ENCODE assay signal across 8 cellular contexts in the genomic region with DNA sequence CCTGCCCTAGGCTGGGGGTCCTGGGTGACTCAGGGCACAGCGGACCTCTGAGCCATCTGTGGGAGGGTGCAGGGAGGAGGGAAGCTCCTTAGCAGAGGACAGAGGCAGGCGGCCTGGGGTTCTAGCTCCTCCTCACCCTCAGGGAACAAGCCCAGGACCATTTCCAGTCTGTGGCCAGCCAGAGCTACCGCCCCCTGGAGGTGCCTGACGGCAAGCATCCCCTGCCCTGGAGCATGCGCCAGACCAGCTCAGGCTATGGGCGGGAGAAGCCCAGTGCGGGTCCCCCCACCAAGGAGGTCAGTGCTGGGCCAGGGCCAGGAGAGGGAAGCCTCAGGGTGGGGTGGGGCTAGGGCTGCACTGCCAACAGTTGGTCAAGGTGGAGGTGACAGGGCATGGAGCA. TPM values are rescaled to one million over a fixed set of nuclear protein-coding genes. Genes with fewer than 3 reads are reported as not detected.
DNase-seq lines count a peak whose midpoint lies in the region; ATAC-seq and TF ChIP-seq lines count a peak whose summit lies in the region.

No MANE protein-coding gene starts in this region.

- peak; percentile 55 for DNase-seq in DMS53 (lab: John Stamatoyannopoulos, UW)
- no peak for DNase-seq in DMS53 treated with DMSO at 0.1 percent for 48 hours (lab: John Stamatoyannopoulos, UW; ENCODE audit: unreplicated experiment)
- DNase-seq in T-helper 17 cell: no peak
- no peak for DNase-seq in fibroblast of villous mesenchyme (ENCODE audit: low read depth)
- peak; percentile 14 to 29 for DNase-seq in stimulated activated CD8-positive, alpha-beta memory T cell treated with anti-CD3 and anti-CD28 coated beads, Interleukin-2, amount 100 ng/mL, for 48 hours (ENCODE audit: low read depth in 2 of 2)
- no peak for DNase-seq in esophagus muscularis mucosa (ENCODE audit: extremely low spot score)
- DNase-seq in NCI-H526 treated with DMSO at 0.1 percent for 48 hours (lab: John Stamatoyannopoulos, UW): no peak
- DNase-seq in suprapubic skin (ENCODE audit: low spot score in 2 of 2): no peak

- peak; percentile 20 for ATAC-seq in T-helper 17 cell

- H3K4me1 Mint-ChIP-seq in T-helper 17 cell: peaks cover 10% of the 10 kb centered on the region

- TF ChIP-seq POLR2A in esophagus muscularis mucosa (IDR thresholded peaks at IDR 0.05; ENCODE audit: low read depth): no peak
- TF ChIP-seq POLR2A in suprapubic skin (IDR thresholded peaks at IDR 0.05): no peak

- H3K4me3 ChIP-seq in fibroblast of villous mesenchyme (ENCODE audit: low read depth, low read length): no peak overlapping the region
- no peak overlapping the region for H3K4me3 ChIP-seq in esophagus muscularis mucosa
- no peak overlapping the region for H3K4me3 ChIP-seq in suprapubic skin

- TF ChIP-seq EP300 in esophagus muscularis mucosa (IDR thresholded peaks at IDR 0.05): no peak
- TF ChIP-seq EP300 in suprapubic skin (IDR thresholded peaks at IDR 0.05): no peak

- H3K36me3 ChIP-seq in esophagus muscularis mucosa (peaks cover 0 to 11% (median 0%) of the 10 kb centered on the region in 4 donors), suprapubic skin (no peaks in the 10 kb centered on the region)

- no peak overlapping the region for H3K4me3 Mint-ChIP-seq in T-helper 17 cell

- H3K9me3 ChIP-seq in T-helper 17 cell (ENCODE audit: control insufficient read depth, low read length, poor library complexity, severe bottlenecking) (no peaks in the 10 kb centered on the region), esophagus muscularis mucosa (no peaks in the 10 kb centered on the region), suprapubic skin (no peaks in the 10 kb centered on the region)

- H3K27me3 ChIP-seq in esophagus muscularis mucosa: peaks cover 0 to 23% (median 2%) of the 10 kb centered on the region in 4 donors
- H3K27me3 ChIP-seq in suprapubic skin: no peaks in the 10 kb centered on the region

- H3K27ac Mint-ChIP-seq in T-helper 17 cell: no peak overlapping the region

- intact Hi-C loops in esophagus muscularis mucosa (cut with DNase I): no loop called here

- peaks cover 19% of the 10 kb centered on the region for H3K27me3 Mint-ChIP-seq in T-helper 17 cell

- H3K4me1 ChIP-seq in esophagus muscularis mucosa: peaks cover 12 to 19% (median 19%) of the 10 kb centered on the region in 4 donors
- H3K4me1 ChIP-seq in suprapubic skin: peaks cover 4% of the 10 kb centered on the region

- H3K36me3 Mint-ChIP-seq in T-helper 17 cell (ENCODE audit: low read depth): peaks cover 2% of the 10 kb centered on the region

- 80% methylated on average over 1 of the region's 7 CpGs for WGBS in esophagus muscularis mucosa
- WGBS in suprapubic skin: 30% methylated on average over 5 of the region's 7 CpGs

- H3K27ac ChIP-seq in esophagus muscularis mucosa (replicated peaks in 1 of 4) (no peak overlapping the region), suprapubic skin (no peak overlapping the region)

- peak; percentile 63 for TF ChIP-seq CTCF in fibroblast of villous mesenchyme (IDR thresholded peaks at IDR 0.05; ENCODE audit: insufficient read depth, low read depth, low read length)
- peak in 1 of 3 experiments; percentile 44 for TF ChIP-seq CTCF in esophagus muscularis mucosa (IDR thresholded peaks at IDR 0.05)
- peak in 1 of 2 donors; percentile 40 for TF ChIP-seq CTCF in suprapubic skin (IDR thresholded peaks at IDR 0.05)

RNA-seq across cellular contexts. Expression of gene LRRC10B, which starts 26.0 kb away (rescaled TPM):
- not detected for total RNA-seq in T-helper 17 cell
- not detected in 2 replicates for total RNA-seq in fibroblast of villous mesenchyme
- 1 to 10 TPM in 3 of 4 donors, not detected in 1; 1.3 to 2.2 (median 2.0) TPM for total RNA-seq in esophagus muscularis mucosa
- total RNA-seq in suprapubic skin: 1 to 10 TPM in 3 of 4 donors, not detected in 1; 1.1 to 2.1 (median 1.2) TPM

RNA-seq across cellular contexts. Expression of gene SDHAF2, which starts 52.6 kb away (rescaled TPM):
- 10 to 100 TPM; 31.1 to 32.7 TPM for total RNA-seq in T-helper 17 cell
- 36.4 and 37.6 TPM in 2 replicates for total RNA-seq in fibroblast of villous mesenchyme
- total RNA-seq in esophagus muscularis mucosa: 10 to 100 TPM; 29.0 to 71.0 (median 48.3) TPM
- total RNA-seq in suprapubic skin: 10 to 100 TPM; 36.6 to 53.0 (median 48.4) TPM

RNA-seq across cellular contexts. Expression of gene CPSF7, which starts 52.7 kb away (rescaled TPM):
- total RNA-seq in T-helper 17 cell (100 to 1,000 TPM in 1 of 2 donors, 10 to 100 TPM in 1; 94.7 to 104 TPM), fibroblast of villous mesenchyme (28.3 and 33.2 TPM in 2 replicates), esophagus muscularis mucosa (10 to 100 TPM; 29.9 to 45.2 (median 40.7) TPM), suprapubic skin (10 to 100 TPM; 57.2 to 76.2 (median 70.7) TPM)

Comparison
In these comparisons a context has a peak if more than half of its experiments do, and no peak if none do; other contexts are left out.
1. DNase-seq: peak in DMS53 (single experiment) and stimulated activated CD8-positive, alpha-beta memory T cell treated with anti-CD3 and anti-CD28 coated beads, Interleukin-2, amount 100 ng/mL, for 48 hours (2 of 2); none in DMS53 treated with DMSO at 0.1 percent for 48 hours (single experiment), T-helper 17 cell (0 of 3), fibroblast of villous mesenchyme (single experiment), esophagus muscularis mucosa (single experiment), NCI-H526 treated with DMSO at 0.1 percent for 48 hours (single experiment) and suprapubic skin (0 of 2).